10 cellular contexts compared by ENCODE assay signal in the genomic region with DNA sequence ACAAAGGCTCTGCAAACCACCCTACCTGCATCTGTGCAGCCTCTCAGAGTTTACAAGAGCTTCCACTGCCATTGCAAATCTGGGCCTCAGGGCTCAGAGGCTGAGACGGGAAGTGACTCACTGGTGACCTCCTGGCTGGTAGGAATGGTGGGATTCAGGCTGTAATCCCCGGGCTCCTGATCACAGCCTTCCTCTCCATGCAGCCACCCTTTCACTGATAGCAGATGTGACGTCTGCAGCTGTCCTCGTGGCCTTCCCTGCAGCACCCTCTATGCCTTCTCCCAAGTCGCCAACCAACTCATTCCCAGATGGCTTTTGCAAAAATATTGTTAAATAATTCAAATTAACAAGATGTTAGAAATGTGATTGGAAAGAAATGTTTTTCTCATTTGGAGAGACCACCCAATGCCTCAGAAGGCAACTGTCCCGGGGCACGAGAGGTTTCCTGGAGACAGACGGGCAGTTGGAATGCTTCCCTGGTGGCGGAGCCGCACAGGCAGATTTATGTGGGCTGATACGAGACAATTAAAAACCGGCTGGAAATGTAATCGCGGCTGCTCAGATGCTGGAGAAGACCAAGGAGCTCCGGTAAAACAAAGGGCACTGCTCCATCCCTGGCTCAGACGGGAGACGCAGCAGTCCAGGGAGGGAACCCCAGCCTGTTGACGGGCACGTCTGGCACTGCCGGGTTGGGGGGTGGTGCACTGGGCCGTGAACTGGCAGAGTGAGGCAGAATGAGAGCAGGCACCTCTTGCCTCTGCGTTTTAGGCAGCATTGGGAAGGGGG. TPM values are rescaled to one million over a fixed set of nuclear protein-coding genes. Genes with fewer than 3 reads are reported as not detected.
DNase-seq lines count a peak whose midpoint lies in the region; TF ChIP-seq lines count a peak whose summit lies in the region.
"Had no signal": no experiment of that assay in that cellular context is flagged by ENCODE, and none has a peak within 500 bp of the region (broad histone marks: within the 10 kb centered on the region; RNA-seq: fewer than 3 reads in every experiment).

No MANE protein-coding gene starts in this region.

- H3K9me3 Mint-ChIP-seq in T-helper 2 cell treated with Interferon-gamma antibody and Interleukin-4, amounts not matched to agents 5 μg/mL and 100 μg/mL, for 36 hours = no peaks in the 10 kb centered on the region
- H3K9me3 Mint-ChIP-seq: CD4-positive, CD25-positive, alpha-beta regulatory T cell had no signal

- H3K36me3 ChIP-seq in A673 (ENCODE audit: insufficient read depth, low read length, poor library complexity, severe bottlenecking) = no peaks in the 10 kb centered on the region

- H3K4me3 ChIP-seq in A673 (ENCODE audit: low read depth, low read length, poor library complexity, severe bottlenecking) = no peak overlapping the region

- intact Hi-C loops in A673 (cut with micrococcal nuclease; ENCODE audit: unreplicated experiment) = no loop called here

- peak overlapping the region; percentile 46 for H3K27ac ChIP-seq in A673 (ENCODE audit: low read depth, low read length, poor library complexity, severe bottlenecking)

- no peaks in the 10 kb centered on the region for H3K36me3 Mint-ChIP-seq in T-helper 2 cell treated with Interferon-gamma antibody and Interleukin-4, amounts not matched to agents 5 μg/mL and 100 μg/mL, for 36 hours (ENCODE audit: low read depth)
- H3K36me3 Mint-ChIP-seq: CD4-positive, CD25-positive, alpha-beta regulatory T cell had no signal

- POLR2A ChIA-PET in A673 (lab: Charles Lee; ENCODE audit: low non-redundant PET) = no interaction called here

- peaks cover 21% of the 10 kb centered on the region for H3K4me1 ChIP-seq in A673 (ENCODE audit: insufficient read depth, low read length, poor library complexity, severe bottlenecking)

- peak; percentile 71 for DNase-seq in A673 (ENCODE audit: low spot score)
- peak; percentile 97 for DNase-seq in M059J (ENCODE audit: low read depth)
- DNase-seq in dedifferentiated amniotic fluid mesenchymal stem cell (ENCODE audit: extremely low spot score) = peak; percentile 31
- peak; percentile 92 for DNase-seq in left kidney (ENCODE audit: low read depth, low spot score)
- DNase-seq in T-helper 2 cell treated with Interferon-gamma antibody and Interleukin-4, amounts not matched to agents 5 μg/mL and 100 μg/mL, for 36 hours (ENCODE audit: low spot score) = no peak
- no peak for DNase-seq in NCI-H1930 (lab: John Stamatoyannopoulos, UW)
- DNase-seq in COLO668 (lab: John Stamatoyannopoulos, UW; ENCODE audit: unreplicated experiment) = no peak
- DNase-seq in HuH-7 (ENCODE audit: low spot score) = no peak
- DNase-seq: activated gamma-delta T cell; CD4-positive, CD25-positive, alpha-beta regulatory T cell had no signal

- H3K9me3 ChIP-seq in A673 (ENCODE audit: low read depth, low read length, poor library complexity, severe bottlenecking) = no peaks in the 10 kb centered on the region

- no peak overlapping the region for H3K27ac Mint-ChIP-seq in T-helper 2 cell treated with Interferon-gamma antibody and Interleukin-4, amounts not matched to agents 5 μg/mL and 100 μg/mL, for 36 hours

- CTCF ChIA-PET in A673 (lab: Charles Lee) = no interaction called here

- H3K4me1 Mint-ChIP-seq in T-helper 2 cell treated with Interferon-gamma antibody and Interleukin-4, amounts not matched to agents 5 μg/mL and 100 μg/mL, for 36 hours (ENCODE audit: low read depth) = no peaks in the 10 kb centered on the region
- H3K4me1 Mint-ChIP-seq: CD4-positive, CD25-positive, alpha-beta regulatory T cell had no signal

- no TSS peak for BruUV-seq in A673 (replicated peaks; lab: Mats Ljungman, UMichigan)

- no peak for TF ChIP-seq CTCF in A673 (conservative IDR thresholded peaks at IDR 0.05; ENCODE audit: low read depth, low read length)

- no peaks in the 10 kb centered on the region for H3K27me3 ChIP-seq in A673 (replicated peaks; ENCODE audit: insufficient read depth, low read depth, low read length, poor library complexity)

- no peaks in the 10 kb centered on the region for H3K27me3 Mint-ChIP-seq in T-helper 2 cell treated with Interferon-gamma antibody and Interleukin-4, amounts not matched to agents 5 μg/mL and 100 μg/mL, for 36 hours (ENCODE audit: low read depth)

- no peak overlapping the region for H3K4me3 Mint-ChIP-seq in T-helper 2 cell treated with Interferon-gamma antibody and Interleukin-4, amounts not matched to agents 5 μg/mL and 100 μg/mL, for 36 hours
- H3K4me3 Mint-ChIP-seq: CD4-positive, CD25-positive, alpha-beta regulatory T cell had no signal

RNA-seq across cellular contexts. Expression of a gene that starts 34.4 kb away (rescaled TPM):
- total RNA-seq in A673 (2021) = 36.3 and 40.8 TPM in 2 replicates
- total RNA-seq in M059J (2014; rRNA removed; shearing (Covaris generic)) = 40.4 and 44.2 TPM in 2 replicates

Comparison
In these comparisons a context has a peak if more than half of its experiments do, and no peak if none do; other contexts are left out.
1. DNase-seq: peak in A673 (single experiment), M059J (single experiment), dedifferentiated amniotic fluid mesenchymal stem cell (single experiment) and left kidney (single experiment); none in T-helper 2 cell treated with Interferon-gamma antibody and Interleukin-4, amounts not matched to agents 5 μg/mL and 100 μg/mL, for 36 hours (single experiment), NCI-H1930 (0 of 2), COLO668 (single experiment) and HuH-7 (single experiment).